18 cellular contexts compared by ENCODE assay signal in genomic region chr17:43568506-43569082, GRCh38. TPM values are rescaled to one million over a fixed set of nuclear protein-coding genes. Genes with fewer than 3 reads are reported as not detected.
DNase-seq lines count a peak whose midpoint lies in the region; ATAC-seq, FAIRE-seq and TF ChIP-seq lines count a peak whose summit lies in the region.
"Had no signal": no experiment of that assay in that cellular context is flagged by ENCODE, and none has a peak within 500 bp of the region (broad histone marks: within the 10 kb centered on the region; RNA-seq: fewer than 3 reads in every experiment).

No MANE protein-coding gene starts in this region.

- no peak overlapping the region for H3K4me3 ChIP-seq in HEK293 (ENCODE audit: low read depth, low read length)
- no peak overlapping the region for H3K4me3 ChIP-seq in IMR-90 (ENCODE audit: insufficient read depth, low read depth, low read length)
- no peak overlapping the region for H3K4me3 ChIP-seq in H1 (ENCODE audit: extremely low read depth in 1 of 4, insufficient read depth in 2 of 4, low read depth in 3 of 4, low read length in 4 of 4)

- TF ChIP-seq CTCF in HEK293 (tag by site-specific recombination; IDR thresholded peaks at IDR 0.05) (no peak), IMR-90 (conservative IDR thresholded peaks at IDR 0.05; ENCODE audit: low read depth, low read length) (no peak), H1 (IDR thresholded peaks at IDR 0.05; ENCODE audit: control extremely low read depth in 1 of 3, insufficient read depth in 1 of 3, low read depth in 1 of 3, low read length in 3 of 3) (no peak)

- ATAC-seq in IMR-90 (ENCODE audit: low read depth) (no peak), HG02571 (IDR thresholded peaks at IDR 0.05; ENCODE audit: unreplicated experiment) (no peak)
- no peak for ATAC-seq in stimulated activated memory B cell treated with anti-CD40 and anti-IgM and Interleukin-4, amounts not matched to agents 10 μg/mL and 1 μg/mL and 100 μg/mL, for 72 hours
- ATAC-seq in activated naive CD8-positive, alpha-beta T cell treated with anti-CD3 and anti-CD28 coated beads, Interleukin-2, amount 50 U/mL, for 24 hours = no peak

- no peak overlapping the region for H3K56ac ChIP-seq in IMR-90 (ENCODE audit: extremely low read depth, insufficient read depth, low read length)
- peak overlapping the region; percentile 78 for H3K56ac ChIP-seq in H1 (replicated peaks; ENCODE audit: insufficient read length, low read depth, low read length)

- TF ChIP-seq RAD21 in IMR-90 (IDR thresholded peaks at IDR 0.05; ENCODE audit: low read length) (no peak), H1 (IDR thresholded peaks at IDR 0.05 in 1 of 2, conservative IDR thresholded peaks at IDR 0.05 in 1 of 2; ENCODE audit: low read depth in 2 of 2, low read length in 2 of 2) (no peak)

- no peak overlapping the region for H2AFZ ChIP-seq in IMR-90 (replicated peaks; ENCODE audit: low read length, poor library complexity)
- H2AFZ ChIP-seq in H1 (ENCODE audit: low read length) = no peak overlapping the region

- H3K14ac ChIP-seq in IMR-90 (replicated peaks; ENCODE audit: low read depth, low read length) (no peak overlapping the region), H1 (ENCODE audit: insufficient read length) (no peak overlapping the region)

- H2BK12ac ChIP-seq in H1 (ENCODE audit: low read depth, low read length) = no peak overlapping the region

- BruUV-seq in IMR-90 (replicated peaks; lab: Mats Ljungman, UMichigan) = no TSS peak

- H3K27ac Mint-ChIP-seq in stimulated activated memory B cell treated with anti-CD40 and anti-IgM and Interleukin-4, amounts not matched to agents 10 μg/mL and 1 μg/mL and 100 μg/mL, for 72 hours = no peak overlapping the region
- H3K27ac Mint-ChIP-seq in activated naive CD8-positive, alpha-beta T cell treated with anti-CD3 and anti-CD28 coated beads, Interleukin-2, amount 50 U/mL, for 24 hours = no peak overlapping the region
- H3K27ac Mint-ChIP-seq: CD4-positive, alpha-beta T cell had no signal

- peaks cover 5% of the 10 kb centered on the region; the same call in 1 of the 2 replicates for H3K23me2 ChIP-seq in H1 (ENCODE audit: low read depth, low read length)

- H3K9me3 ChIP-seq in HEK293 (ENCODE audit: control insufficient read depth, insufficient read depth, low read depth, low read length) = no peaks in the 10 kb centered on the region
- H3K9me3 ChIP-seq in IMR-90 (ENCODE audit: control insufficient read depth, insufficient read depth, low read length) = no peaks in the 10 kb centered on the region
- H3K9me3 ChIP-seq in H1 (ENCODE audit: insufficient read depth in 2 of 2, low read depth in 1 of 2, low read length in 1 of 2) = no peaks in the 10 kb centered on the region

- peaks cover 16% of the 10 kb centered on the region for H3K27me3 Mint-ChIP-seq in stimulated activated memory B cell treated with anti-CD40 and anti-IgM and Interleukin-4, amounts not matched to agents 10 μg/mL and 1 μg/mL and 100 μg/mL, for 72 hours
- peaks cover 8% of the 10 kb centered on the region for H3K27me3 Mint-ChIP-seq in activated naive CD8-positive, alpha-beta T cell treated with anti-CD3 and anti-CD28 coated beads, Interleukin-2, amount 50 U/mL, for 24 hours

- no peak for TF ChIP-seq EP300 in H1 (IDR thresholded peaks at IDR 0.05; ENCODE audit: borderline replicate concordance in 1 of 2, low read depth in 2 of 2, low read length in 2 of 2)

- H3K9ac ChIP-seq in IMR-90 (ENCODE audit: low read depth, low read length) (no peak overlapping the region), H1 (replicated peaks in 1 of 4; ENCODE audit: extremely low read depth in 1 of 4, low read depth in 3 of 4, low read length in 3 of 4) (no peak overlapping the region)
- H3K9ac ChIP-seq: KMS-11 had no signal

- H4K20me1 ChIP-seq in IMR-90 (ENCODE audit: insufficient read depth, low read length) (peaks cover 3% of the 10 kb centered on the region; the same call in 1 of the 2 replicates), H1 (replicated peaks in 1 of 2; ENCODE audit: control insufficient read depth in 1 of 2, insufficient read depth in 2 of 2, low read length in 2 of 2) (peaks cover 0 to 2% of the 10 kb centered on the region in 2 experiments)

- dilution Hi-C loops in IMR-90 (cut with HindIII; ENCODE audit: low sequenced_read_pairs, unreplicated experiment) = no loop called here

- no peak overlapping the region for H3K4me2 ChIP-seq in IMR-90 (ENCODE audit: low read depth, low read length)
- H3K4me2 ChIP-seq in H1 (ENCODE audit: insufficient read depth in 1 of 2, low read depth in 2 of 2, low read length in 2 of 2) = no peak overlapping the region
- H3K4me2 ChIP-seq: KMS-11 had no signal

- DNase-seq in IMR-90 (no peak), H1 (ENCODE audit: low read depth in 1 of 2, low spot score in 2 of 2) (no peak), urothelium cell line (ENCODE audit: low spot score) (no peak)
- no peak for DNase-seq in activated naive CD8-positive, alpha-beta T cell treated with anti-CD3 and anti-CD28 coated beads, Interleukin-2, amount 50 U/mL, for 24 hours
- DNase-seq: ACHN; AML-193; CD4-positive, alpha-beta T cell; DMS153; DMS79; GDM1; GOT3; H9 had no signal

- H2AK5ac ChIP-seq in IMR-90 (ENCODE audit: low read depth, low read length) (no peak overlapping the region; the same call in 1 of the 2 replicates), H1 (ENCODE audit: low read depth, low read length) (0 out of 2 replicates have a peak overlapping the region, but pooled peaks have one; percentile 53)

- H4K8ac ChIP-seq in IMR-90 (ENCODE audit: low read depth in 2 of 2, low read length in 2 of 2) (no peak overlapping the region), H1 (ENCODE audit: extremely low read depth, insufficient read depth, low read length) (no peak overlapping the region)

- no peak overlapping the region for H3K27ac ChIP-seq in HEK293 (ENCODE audit: extremely low read depth, low read depth, low read length)
- H3K27ac ChIP-seq in IMR-90 (ENCODE audit: insufficient read depth, low read length) = no peak overlapping the region
- H3K27ac ChIP-seq in H1 (ENCODE audit: low read depth, low read length) = no peak overlapping the region
- H3K27ac ChIP-seq: C4-2B, HL-60, KMS-11 had no signal

- H3K9me1 ChIP-seq in IMR-90 (ENCODE audit: insufficient read depth, low read length) = peaks cover 4% of the 10 kb centered on the region

- in situ Hi-C loops in IMR-90 (cut with MboI; ENCODE audit: low sequenced_read_pairs) = no loop called here

- peaks cover 6% of the 10 kb centered on the region for H3K4me1 ChIP-seq in HEK293 (ENCODE audit: control insufficient read depth, insufficient read depth, low read length)
- H3K4me1 ChIP-seq in IMR-90 (ENCODE audit: control insufficient read depth, insufficient read depth, low read length) = peaks cover 2% of the 10 kb centered on the region
- H3K4me1 ChIP-seq in H1 (replicated peaks in 1 of 4; ENCODE audit: control insufficient read depth in 3 of 4, insufficient read depth in 4 of 4, low read length in 3 of 4) = peaks cover under 1 to 3% (median 3%) of the 10 kb centered on the region in 4 experiments; a peak in 4 of 7 replicates

- no peaks in the 10 kb centered on the region for H3K36me3 Mint-ChIP-seq in stimulated activated memory B cell treated with anti-CD40 and anti-IgM and Interleukin-4, amounts not matched to agents 10 μg/mL and 1 μg/mL and 100 μg/mL, for 72 hours
- H3K36me3 Mint-ChIP-seq in activated naive CD8-positive, alpha-beta T cell treated with anti-CD3 and anti-CD28 coated beads, Interleukin-2, amount 50 U/mL, for 24 hours (ENCODE audit: low read depth) = no peaks in the 10 kb centered on the region

- H3K4me1 Mint-ChIP-seq in stimulated activated memory B cell treated with anti-CD40 and anti-IgM and Interleukin-4, amounts not matched to agents 10 μg/mL and 1 μg/mL and 100 μg/mL, for 72 hours = no peaks in the 10 kb centered on the region
- no peaks in the 10 kb centered on the region for H3K4me1 Mint-ChIP-seq in activated naive CD8-positive, alpha-beta T cell treated with anti-CD3 and anti-CD28 coated beads, Interleukin-2, amount 50 U/mL, for 24 hours

- H3K79me1 ChIP-seq in IMR-90 (ENCODE audit: low read depth in 1 of 2, low read length in 2 of 2) (no peaks in the 10 kb centered on the region), H1 (ENCODE audit: low read depth, low read length) (no peaks in the 10 kb centered on the region)

- no peaks in the 10 kb centered on the region for H3K27me3 ChIP-seq in IMR-90 (ENCODE audit: control insufficient read depth, insufficient read depth, low read length)
- H3K27me3 ChIP-seq in H1 (replicated peaks in 1 of 4; ENCODE audit: control insufficient read depth in 3 of 4, extremely low read depth in 1 of 4, insufficient read depth in 3 of 4, low read length in 3 of 4) = no peaks in the 10 kb centered on the region; a peak in 1 of 7 replicates

- H4K5ac ChIP-seq in IMR-90 (ENCODE audit: low read depth, low read length) = no peak overlapping the region
- H4K5ac ChIP-seq in H1 (ENCODE audit: insufficient read length, low read depth, low read length) = no peak overlapping the region

- H3K18ac ChIP-seq in IMR-90 (ENCODE audit: low read depth, low read length) (no peak overlapping the region), H1 (ENCODE audit: extremely low read depth, low read length) (no peak overlapping the region)

- H3K36me3 ChIP-seq in HEK293 (ENCODE audit: control insufficient read depth in 2 of 2, insufficient read depth in 1 of 2, low read length in 2 of 2) = no peaks in the 10 kb centered on the region
- no peaks in the 10 kb centered on the region for H3K36me3 ChIP-seq in IMR-90 (ENCODE audit: control insufficient read depth, insufficient read depth, low read length)
- H3K36me3 ChIP-seq in H1 (ENCODE audit: control insufficient read depth in 2 of 4, insufficient read depth in 4 of 4, low read length in 3 of 4) = no peaks in the 10 kb centered on the region

- H3K4me3 Mint-ChIP-seq in stimulated activated memory B cell treated with anti-CD40 and anti-IgM and Interleukin-4, amounts not matched to agents 10 μg/mL and 1 μg/mL and 100 μg/mL, for 72 hours = no peak overlapping the region
- no peak overlapping the region for H3K4me3 Mint-ChIP-seq in activated naive CD8-positive, alpha-beta T cell treated with anti-CD3 and anti-CD28 coated beads, Interleukin-2, amount 50 U/mL, for 24 hours
- H3K4me3 Mint-ChIP-seq: CD4-positive, alpha-beta T cell; H9 had no signal

- H2BK15ac ChIP-seq in IMR-90 (ENCODE audit: low read depth, low read length) (no peak overlapping the region), H1 (ENCODE audit: low read length) (no peak overlapping the region)

- TF ChIP-seq POLR2A in IMR-90 (IDR thresholded peaks at IDR 0.05; ENCODE audit: low read depth, low read length) = no peak
- TF ChIP-seq POLR2A in H1 (IDR thresholded peaks at IDR 0.05; ENCODE audit: control extremely low read depth in 1 of 2, low read depth in 2 of 2, low read length in 2 of 2) = no peak

- FAIRE-seq in H1 (lab: Jason Lieb, UNC) (no peak), urothelium cell line (lab: Jason Lieb, UNC) (peak; percentile 91)

- H2BK5ac ChIP-seq in IMR-90 (ENCODE audit: low read depth, low read length, poor library complexity, severe bottlenecking) = peak overlapping the region; percentile 37
- H2BK5ac ChIP-seq in H1 (ENCODE audit: low read depth, low read length) = no peak overlapping the region

- intact Hi-C loops in IMR-90 (cut with micrococcal nuclease) = no loop called here

- no peaks in the 10 kb centered on the region for H3K79me2 ChIP-seq in H1 (ENCODE audit: control insufficient read depth in 1 of 2, insufficient read depth in 2 of 2, low read length in 2 of 2)

- POLR2A ChIA-PET in HEK293 (lab: Yijun Ruan, JAX) (no interaction called here), IMR-90 (lab: Charles Lee; ENCODE audit: unreplicated experiment) (no interaction called here), H1 (lab: Charles Lee; ENCODE audit: partially characterized antibody) (no interaction called here)

- H3K4ac ChIP-seq in IMR-90 (ENCODE audit: low read depth, low read length) = no peak overlapping the region
- H3K4ac ChIP-seq in H1 (replicated peaks; ENCODE audit: insufficient read length, low read depth, low read length) = no peak overlapping the region

- peaks cover 4% of the 10 kb centered on the region for H3K9me3 Mint-ChIP-seq in stimulated activated memory B cell treated with anti-CD40 and anti-IgM and Interleukin-4, amounts not matched to agents 10 μg/mL and 1 μg/mL and 100 μg/mL, for 72 hours
- no peaks in the 10 kb centered on the region for H3K9me3 Mint-ChIP-seq in activated naive CD8-positive, alpha-beta T cell treated with anti-CD3 and anti-CD28 coated beads, Interleukin-2, amount 50 U/mL, for 24 hours
- H3K9me3 Mint-ChIP-seq: CD4-positive, alpha-beta T cell had no signal

- H2BK20ac ChIP-seq in IMR-90 (ENCODE audit: low read depth, low read length) = no peak overlapping the region
- no peak overlapping the region for H2BK20ac ChIP-seq in H1 (ENCODE audit: low read length)

- CTCF ChIA-PET in HEK293 (lab: Yijun Ruan, JAX) = no interaction called here
- CTCF ChIA-PET in IMR-90 (lab: Yijun Ruan, JAX) = no interaction called here
- CTCF ChIA-PET in H1 (lab: Charles Lee; ENCODE audit: partially characterized antibody) = interaction anchor here (0.6 to 1.2 kb wide), 4 partner anchors 8 to 59 kb away, joined by 3 to 7 read pairs (median 4); no protein-coding TSS in a partner anchor

- H3K23ac ChIP-seq in IMR-90 (ENCODE audit: low read depth, low read length) = no peak overlapping the region
- peak overlapping the region; percentile 93 for H3K23ac ChIP-seq in H1 (ENCODE audit: insufficient read length)

- H2AK9ac ChIP-seq in IMR-90 (replicated peaks; ENCODE audit: low read depth, low read length, poor library complexity) = no peak overlapping the region

- H2BK120ac ChIP-seq in IMR-90 (ENCODE audit: low read depth, low read length) = no peak overlapping the region
- no peak overlapping the region for H2BK120ac ChIP-seq in H1 (replicated peaks; ENCODE audit: low read depth, low read length)

- no peak overlapping the region for H4K91ac ChIP-seq in IMR-90 (ENCODE audit: insufficient read depth, low read depth, low read length)
- H4K91ac ChIP-seq in H1 (replicated peaks; ENCODE audit: insufficient read length, low read length) = no peak overlapping the region

- 73 to 100% methylated on average over 1 to 2 of the region's 5 CpGs for WGBS in IMR-90 (ENCODE audit: extremely low coverage in 2 of 2, insufficient read length in 1 of 2), 2 experiments
- WGBS in H1 (ENCODE audit: extremely low coverage in 1 of 2, insufficient coverage in 1 of 2, insufficient read length in 1 of 2, insufficient replicate concordance in 2 of 2, low coverage in 1 of 2, low lambda C conversion rate in 2 of 2, missing lambda C conversion rate in 1 of 2), 2 experiments = 96 to 100% methylated on average over 2 to 5 of the region's 5 CpGs

RNA-seq across cellular contexts. Expression of gene ETV4, which starts 22.5 kb away (rescaled TPM):
- 3.3 and 4.3 TPM in 2 replicates for total RNA-seq in IMR-90 (2012; rRNA removed)
- polyA plus RNA-seq in IMR-90 (2012; rRNA removed) = 12.7 and 13.2 TPM in 2 replicates
- 9.5 TPM in 2 replicates for polyA plus RNA-seq in IMR-90 (2012; cell fraction: cytosol; rRNA removed)
- 17.9 and 24.9 TPM in 2 replicates for polyA plus RNA-seq in IMR-90 (2012; cell fraction: nucleus; rRNA removed; ENCODE audit: low replicate concordance)
- total RNA-seq in H1 (2021; fragmentation: NEBNext Ultra II Directional; extraction: Animal tissue kit (Norgen Biotek cat#: 25700)) = 137 and 143 TPM in 2 replicates
- polyA plus RNA-seq in H1 (2011; rRNA removed) = 75.2 and 95.8 TPM in 2 replicates
- polyA plus RNA-seq in H1 (2011; cell fraction: cytosol; rRNA removed) = 68.9 TPM
- 115 TPM for polyA plus RNA-seq in H1 (2011; cell fraction: nucleus; rRNA removed)
- 94.3 to 115 TPM (median 103 TPM) in 4 replicates for polyA plus RNA-seq in H1 (2012, experiment 1 of 2)
- polyA plus RNA-seq in H1 (2012, experiment 2 of 2) = 146 TPM
- 118 TPM for polyA plus RNA-seq in H1 (2013, experiment 1 of 2)
- polyA plus RNA-seq in H1 (2013, experiment 2 of 2) = 117 TPM
- polyA minus RNA-seq in H1 (2011; rRNA and poly(A)+ RNA removed) = 41.1 and 46.8 TPM in 2 replicates
- 52.2 TPM for polyA minus RNA-seq in H1 (2011; cell fraction: cytosol; rRNA and poly(A)+ RNA removed)
- 25.6 TPM for polyA minus RNA-seq in H1 (2011; cell fraction: nucleus; rRNA and poly(A)+ RNA removed)
- total RNA-seq: CD4-positive, alpha-beta T cell had no signal

Comparison
In these comparisons a context has a peak if more than half of its experiments do, and no peak if none do; other contexts are left out.
1. RNA of gene ETV4, which starts 22.5 kb away (total RNA-seq): 137 to 143 TPM in H1; 3.3 to 4.3 TPM in IMR-90; every median in the first group is over 10 times any median in the second.